10 cellular contexts compared by ENCODE assay signal in the genomic region with DNA sequence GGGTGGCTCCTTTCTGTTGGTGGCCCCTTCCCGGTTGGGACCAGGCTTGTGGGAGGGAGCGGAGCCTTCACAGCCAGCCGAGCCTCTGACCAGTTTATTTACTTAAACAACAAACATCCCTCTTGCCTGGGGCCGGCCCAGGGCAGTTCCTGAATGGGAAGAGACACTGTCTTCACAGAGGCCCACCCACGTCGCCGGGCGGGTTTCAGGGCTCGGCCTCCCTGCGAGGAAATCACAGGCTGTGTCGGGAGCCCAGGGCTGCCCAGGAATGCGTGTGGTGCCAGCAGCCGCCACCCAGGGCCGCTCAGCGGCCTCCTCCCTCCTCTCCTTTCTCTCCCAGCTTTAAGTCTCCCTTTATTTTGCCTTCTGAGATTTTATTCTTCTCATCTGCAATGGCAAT.
DNase-seq lines count a peak whose midpoint lies in the region; TF ChIP-seq lines count a peak whose summit lies in the region.
"Had no signal": no experiment of that assay in that cellular context is flagged by ENCODE, and none has a peak within 500 bp of the region (broad histone marks: within the 10 kb centered on the region; RNA-seq: fewer than 3 reads in every experiment).

No MANE protein-coding gene starts in this region.

- TF ChIP-seq CTCF in Peyer's patch (IDR thresholded peaks at IDR 0.05): no peak
- TF ChIP-seq CTCF in GM20000 (IDR thresholded peaks at IDR 0.05; ENCODE audit: extremely low read depth, missing control alignments): no peak

- TF ChIP-seq POLR2A in Peyer's patch (IDR thresholded peaks at IDR 0.05): no peak

- H3K27ac ChIP-seq in Peyer's patch: peak overlapping the region; percentile 32 to 76 (median 56)

- H3K36me3 ChIP-seq in Peyer's patch: no peaks in the 10 kb centered on the region

- H3K4me3 ChIP-seq in Peyer's patch: no peak overlapping the region

- H3K9me3 ChIP-seq in Peyer's patch: no peaks in the 10 kb centered on the region

- H3K27me3 ChIP-seq in Peyer's patch: no peaks in the 10 kb centered on the region
- H3K27me3 ChIP-seq: dorsolateral prefrontal cortex had no signal

- no peaks in the 10 kb centered on the region for H3K4me1 ChIP-seq in Peyer's patch

- DNase-seq in EH (ENCODE audit: low read depth): peak; percentile 23
- peak; percentile 22 to 62 (median 61) for DNase-seq in Peyer's patch
- peak; percentile 35 for DNase-seq in iPS DF 19.7 (ENCODE audit: low read depth, low spot score)
- DNase-seq in retina: peak; percentile 87
- DNase-seq in stimulated activated CD4-positive, alpha-beta T cell treated with anti-CD3 and anti-CD28 coated beads, Interleukin-15, amount 100 ng/mL, for 24 hours: no peak
- no peak for DNase-seq in activated effector memory CD4-positive, alpha-beta T cell treated with Interleukin-2 at 50 U/mL for 16 hours
- DNase-seq in KG1 (lab: John Stamatoyannopoulos, UW): no peak
- DNase-seq in GM20000 (ENCODE audit: low spot score): no peak
- DNase-seq: RPMI8226 had no signal

Comparison
In these comparisons a context has a peak if more than half of its experiments do, and no peak if none do; other contexts are left out.
1. DNase-seq: peak in EH (single experiment), Peyer's patch (3 of 3), iPS DF 19.7 (single experiment) and retina (single experiment); none in stimulated activated CD4-positive, alpha-beta T cell treated with anti-CD3 and anti-CD28 coated beads, Interleukin-15, amount 100 ng/mL, for 24 hours (single experiment), activated effector memory CD4-positive, alpha-beta T cell treated with Interleukin-2 at 50 U/mL for 16 hours (single experiment), KG1 (single experiment) and GM20000 (single experiment).